Comparison of ENCODE assay signal across 12 cellular contexts in the genomic region with DNA sequence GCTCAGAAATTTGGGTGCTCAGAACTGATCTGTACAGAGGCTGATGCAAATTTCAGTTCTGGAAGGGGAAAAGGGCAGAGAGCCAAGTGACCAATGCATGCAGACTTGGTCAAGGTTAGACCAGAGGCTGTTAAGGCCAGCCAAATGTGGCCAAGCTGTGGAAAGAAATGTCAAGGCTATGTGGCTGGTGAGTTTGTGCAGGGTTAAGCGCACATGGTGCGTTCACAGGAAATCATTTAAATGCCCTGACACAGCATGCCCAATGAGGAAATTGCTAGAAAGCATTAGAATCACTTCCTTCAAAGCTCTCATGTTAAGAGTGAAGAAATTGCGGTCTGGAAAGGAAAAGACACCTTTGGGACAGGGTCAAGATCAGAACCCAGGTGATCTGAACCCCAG. TPM values are rescaled to one million over a fixed set of nuclear protein-coding genes. Genes with fewer than 3 reads are reported as not detected.
A peak's percentile ranks its signal among the peaks of the same experiment; 100 is the strongest.
DNase-seq lines count a peak whose midpoint lies in the region; ATAC-seq and TF ChIP-seq lines count a peak whose summit lies in the region.
"Had no signal": no experiment of that assay in that cellular context is flagged by ENCODE, and none has a peak within 500 bp of the region (broad histone marks: within the 10 kb centered on the region; RNA-seq: fewer than 3 reads in every experiment).

No MANE protein-coding gene starts in this region.

- in situ Hi-C loops in transverse colon (cut with MboI; ENCODE audit: low pct_ligation_motif_present in 1 of 4, low pct_unique_long_range_greater_than_20kb in 1 of 4, low sequenced_read_pairs in 3 of 4), result loop anchor here in 1 of 4 donors (10.0 kb wide), 1 partner anchor 85 kb away; no protein-coding TSS in a partner anchor

- TF ChIP-seq CTCF in transverse colon (IDR thresholded peaks at IDR 0.05), result no peak

- peaks cover 18% of the 10 kb centered on the region for H3K4me1 Mint-ChIP-seq in activated CD4-positive, alpha-beta T cell treated with anti-CD3 and anti-CD28 coated beads, Interleukin-2, amount 10 ng/mL, durations not matched to agents 24 days and 14 days
- H3K4me1 Mint-ChIP-seq: endodermal cell had no signal

- no peak for TF ChIP-seq EP300 in transverse colon (IDR thresholded peaks at IDR 0.05; ENCODE audit: low read depth)

- peaks cover 23% of the 10 kb centered on the region for H3K27me3 Mint-ChIP-seq in activated CD4-positive, alpha-beta T cell treated with anti-CD3 and anti-CD28 coated beads, Interleukin-2, amount 10 ng/mL, durations not matched to agents 24 days and 14 days
- H3K27me3 Mint-ChIP-seq: activated naive CD8-positive, alpha-beta T cell had no signal

- H3K27ac ChIP-seq in transverse colon, result no peak overlapping the region
- H3K27ac ChIP-seq: neutrophil, WERI-Rb-1 had no signal

- H3K27ac Mint-ChIP-seq in activated CD4-positive, alpha-beta T cell treated with anti-CD3 and anti-CD28 coated beads, Interleukin-2, amount 10 ng/mL, durations not matched to agents 24 days and 14 days, result peak overlapping the region; percentile 31
- H3K27ac Mint-ChIP-seq: activated naive CD8-positive, alpha-beta T cell; endodermal cell had no signal

- H3K36me3 ChIP-seq in transverse colon, result no peaks in the 10 kb centered on the region
- H3K36me3 ChIP-seq: neutrophil, WERI-Rb-1 had no signal

- H3K9me3 ChIP-seq in transverse colon, result no peaks in the 10 kb centered on the region
- H3K9me3 ChIP-seq: neutrophil had no signal

- no peak overlapping the region for H3K4me3 Mint-ChIP-seq in activated CD4-positive, alpha-beta T cell treated with anti-CD3 and anti-CD28 coated beads, Interleukin-2, amount 10 ng/mL, durations not matched to agents 24 days and 14 days
- H3K4me3 Mint-ChIP-seq: activated naive CD8-positive, alpha-beta T cell; endodermal cell had no signal

- ATAC-seq in HG02884 (IDR thresholded peaks at IDR 0.05; ENCODE audit: unreplicated experiment) (peak; percentile 29), sciatic nerve (peak; percentile 5), GM18519 (IDR thresholded peaks at IDR 0.05; ENCODE audit: low FRiP score, unreplicated experiment) (no peak)

- 35 to 80% methylated on average over 1 to 3 of the region's 3 CpGs for WGBS in transverse colon (ENCODE audit: low coverage in 1 of 2), 2 donors

- no peaks in the 10 kb centered on the region for H3K27me3 ChIP-seq in transverse colon

- no peaks in the 10 kb centered on the region for H3K9me3 Mint-ChIP-seq in activated CD4-positive, alpha-beta T cell treated with anti-CD3 and anti-CD28 coated beads, Interleukin-2, amount 10 ng/mL, durations not matched to agents 24 days and 14 days
- H3K9me3 Mint-ChIP-seq: endodermal cell had no signal

- intact Hi-C loops in activated CD4-positive, alpha-beta T cell treated with anti-CD3 and anti-CD28 coated beads, Interleukin-2, amount 10 ng/mL, durations not matched to agents 24 days and 14 days (cut with micrococcal nuclease), result loop anchor here (1.0 to 10.0 kb wide), 5 partner anchors 23 to 535 kb away; no protein-coding TSS in a partner anchor
- intact Hi-C loops in sciatic nerve (cut with DNase I), result loop anchor here (10.0 kb wide), 1 partner anchor 75 kb away; no protein-coding TSS in a partner anchor
- intact Hi-C loops in transverse colon (cut with DNase I; ENCODE audit: low total_unique reads), result loop anchor here (2.0 kb wide), 1 partner anchor 81 kb away; no protein-coding TSS in a partner anchor

- peaks cover 0 to 4% (median 1%) of the 10 kb centered on the region in 4 donors for H3K4me1 ChIP-seq in transverse colon

- no peak for DNase-seq in activated CD4-positive, alpha-beta T cell treated with anti-CD3 and anti-CD28 coated beads, Interleukin-2, amount 10 ng/mL, durations not matched to agents 24 days and 14 days
- DNase-seq in activated CD4-positive, alpha-beta T cell treated with anti-CD3 and anti-CD28 coated beads for 48 hours, result no peak
- DNase-seq in NOMO-1 treated with dmso at 0.1 percent for 144 hours (lab: John Stamatoyannopoulos, UW; ENCODE audit: unreplicated experiment) (peak; percentile 64), sciatic nerve (ENCODE audit: low spot score) (no peak), DMS 273 treated with DMSO at 0.1 percent for 48 hours (lab: John Stamatoyannopoulos, UW) (no peak), transverse colon (no peak)

- no peaks in the 10 kb centered on the region for H3K36me3 Mint-ChIP-seq in activated CD4-positive, alpha-beta T cell treated with anti-CD3 and anti-CD28 coated beads, Interleukin-2, amount 10 ng/mL, durations not matched to agents 24 days and 14 days (ENCODE audit: low read depth)
- H3K36me3 Mint-ChIP-seq: activated naive CD8-positive, alpha-beta T cell had no signal

- no peak overlapping the region for H3K4me3 ChIP-seq in transverse colon

- TF ChIP-seq POLR2A in transverse colon (IDR thresholded peaks at IDR 0.05), result no peak

RNA-seq across cellular contexts. Expression of a gene that starts 58.0 kb away (rescaled TPM):
- total RNA-seq in activated CD4-positive, alpha-beta T cell treated with anti-CD3 and anti-CD28 coated beads, Interleukin-2, amount 10 ng/mL, durations not matched to agents 24 days and 14 days, result 3.6 and 3.8 TPM in 2 replicates
- 1.0 TPM for total RNA-seq in sciatic nerve
- 10 to 100 TPM; 12.7 to 27.0 (median 18.1) TPM for total RNA-seq in transverse colon
